26 cellular contexts compared by ENCODE assay signal in the genomic region with DNA sequence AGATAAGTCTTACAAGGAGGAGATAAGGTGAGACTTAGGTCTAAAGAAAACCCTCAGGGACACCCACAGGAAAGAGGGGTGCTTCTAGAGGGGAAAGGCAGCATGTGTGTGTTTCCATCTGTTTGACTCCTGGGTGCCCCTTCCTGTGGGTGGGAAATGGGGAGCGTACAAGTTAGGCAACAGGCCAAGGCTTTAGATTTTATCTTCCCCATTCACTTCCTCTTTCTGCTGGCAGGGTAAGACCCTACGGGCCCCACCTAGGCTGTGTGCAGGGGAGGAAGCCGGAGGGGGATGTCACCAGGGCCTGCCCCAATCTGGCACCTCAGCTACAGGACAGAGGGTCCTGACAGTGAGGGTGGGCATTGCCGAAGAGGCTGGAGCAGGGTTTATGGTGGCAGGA. TPM values are rescaled to one million over a fixed set of nuclear protein-coding genes. Genes with fewer than 3 reads are reported as not detected.
DNase-seq lines count a peak whose midpoint lies in the region; ATAC-seq, FAIRE-seq and TF ChIP-seq lines count a peak whose summit lies in the region.
"Had no signal": no experiment of that assay in that cellular context is flagged by ENCODE, and none has a peak within 500 bp of the region (broad histone marks: within the 10 kb centered on the region; RNA-seq: fewer than 3 reads in every experiment).

No MANE protein-coding gene starts in this region.

- peak overlapping the region; percentile 59 for H3K27ac ChIP-seq in neutrophil
- no peak overlapping the region for H3K27ac ChIP-seq in uterus
- H3K27ac ChIP-seq: ascending aorta, sigmoid colon, SK-N-MC, thoracic aorta had no signal

- FAIRE-seq in GM12891 (lab: Jason Lieb, UNC) (no peak), GM19239 (lab: Jason Lieb, UNC) (no peak)
- FAIRE-seq: H54 had no signal

- DNase-seq in GM12891 (ENCODE audit: insufficient read length, low spot score) (no peak), NAMALWA (ENCODE audit: low spot score) (peak; percentile 32), SKM-1 treated with dmso at 0.1 percent for 144 hours (lab: John Stamatoyannopoulos, UW; ENCODE audit: unreplicated experiment) (peak; percentile 83), uterus (no peak), dermis blood vessel endothelial cell (no peak), GM19239 (ENCODE audit: insufficient read length, low spot score) (no peak)
- DNase-seq: activated CD4-positive, alpha-beta T cell treated with anti-CD3 and anti-CD28 coated beads for 1 hour; activated CD8-positive, alpha-beta memory T cell treated with anti-CD3 and anti-CD28 coated beads for 24 hours; activated naive CD4-positive, alpha-beta T cell treated with anti-CD3 and anti-CD28 coated beads for 36 hours; activated T-cell treated with anti-CD3 and anti-CD28 coated beads, Interleukin-2, amount 50 U/mL, for 4 hours; DMS79; NCI-H1436; NCI-H2171; NCI-H526; nephron progenitor cell; sigmoid colon; T-helper 9 cell had no signal

- TF ChIP-seq POLR2A in GM12891 (IDR thresholded peaks at IDR 0.05; ENCODE audit: low read depth, low read length) (no peak), uterus (IDR thresholded peaks at IDR 0.05) (no peak)

- H3K9me3 ChIP-seq in neutrophil (no peaks in the 10 kb centered on the region), uterus (peaks cover 0 to 5% of the 10 kb centered on the region in 2 donors)
- H3K9me3 ChIP-seq: ascending aorta had no signal

- H3K27me3 ChIP-seq in neutrophil (peaks cover 7% of the 10 kb centered on the region), uterus (peaks cover 0 to 23% of the 10 kb centered on the region in 2 donors)

- no peak for TF ChIP-seq CTCF in neutrophil (IDR thresholded peaks at IDR 0.05)
- no peak for TF ChIP-seq CTCF in uterus (IDR thresholded peaks at IDR 0.05)

- H3K4me1 ChIP-seq in neutrophil (ENCODE audit: control insufficient read depth in 1 of 2, insufficient read depth in 1 of 2, low read depth in 1 of 2, low read length in 1 of 2) (peaks cover 83 to 90% of the 10 kb centered on the region in 2 experiments), uterus (peaks cover 0 to 16% of the 10 kb centered on the region in 2 donors)

- H3K4me3 ChIP-seq in neutrophil (ENCODE audit: low read depth in 1 of 2, low read length in 1 of 2) = peak overlapping the region; percentile 1 to 29
- no peak overlapping the region for H3K4me3 ChIP-seq in uterus
- H3K4me3 ChIP-seq: ascending aorta, sigmoid colon, SK-N-MC, thoracic aorta had no signal

- no peak for ATAC-seq in GM18909 (IDR thresholded peaks at IDR 0.05; ENCODE audit: poor library complexity, unreplicated experiment)
- ATAC-seq: activated T-cell treated with anti-CD3 and anti-CD28 coated beads, Interleukin-2, amount 50 U/mL, for 4 hours; esophagus mucosa; Panc1 had no signal

- H3K36me3 ChIP-seq in neutrophil = no peaks in the 10 kb centered on the region
- H3K36me3 ChIP-seq in uterus = no peaks in the 10 kb centered on the region
- H3K36me3 ChIP-seq: ascending aorta, sigmoid colon, thoracic aorta had no signal

- intact Hi-C loops in uterus (cut with DNase I; ENCODE audit: low total_unique reads) = no loop called here

TF ChIP-seq in GM12891, 5 proteins besides CTCF, POLR2A, EP300 and RAD21:
- no peak for TF ChIP-seq TAF1 (IDR thresholded peaks at IDR 0.05; ENCODE audit: low read depth, low read length)
- TF ChIP-seq SPI1 (IDR thresholded peaks at IDR 0.05; ENCODE audit: low read depth, low read length) = peak; percentile 85

RNA-seq across cellular contexts. Expression of a gene that starts 2.5 kb away (rescaled TPM):
- polyA plus RNA-seq in GM12891 (2012; ENCODE audit: low read depth, missing spikeins) = not detected
- not detected for total RNA-seq in uterus
- total RNA-seq in dermis blood vessel endothelial cell = not detected in 2 replicates
- total RNA-seq: activated naive CD4-positive, alpha-beta T cell treated with anti-CD3 and anti-CD28 coated beads for 36 hours; activated T-cell treated with anti-CD3 and anti-CD28 coated beads, Interleukin-2, amount 50 U/mL, for 4 hours; ascending aorta; esophagus mucosa; LHCN-M2; sigmoid colon; thoracic aorta had no signal
- polyA plus RNA-seq: sigmoid colon had no signal

RNA-seq across cellular contexts. Expression of a gene that starts 41.7 kb away (rescaled TPM):
- not detected for polyA plus RNA-seq in GM12891 (2012; ENCODE audit: low read depth, missing spikeins)
- total RNA-seq in uterus = not detected
- not detected in 2 replicates for total RNA-seq in dermis blood vessel endothelial cell
- total RNA-seq: activated naive CD4-positive, alpha-beta T cell treated with anti-CD3 and anti-CD28 coated beads for 36 hours; activated T-cell treated with anti-CD3 and anti-CD28 coated beads, Interleukin-2, amount 50 U/mL, for 4 hours; ascending aorta; esophagus mucosa; LHCN-M2; sigmoid colon; thoracic aorta had no signal
- polyA plus RNA-seq: sigmoid colon had no signal

Comparison
In these comparisons a context has a peak if more than half of its experiments do, and no peak if none do; other contexts are left out.
1. DNase-seq: peak in NAMALWA (single experiment) and SKM-1 treated with dmso at 0.1 percent for 144 hours (single experiment); none in GM12891 (single experiment), uterus (0 of 2), dermis blood vessel endothelial cell (single experiment) and GM19239 (single experiment).
2. H3K4me3 ChIP-seq: peak in neutrophil (2 of 2); none in uterus (0 of 2).